ENCODE assay signal across 1 cellular context in the genomic region with DNA sequence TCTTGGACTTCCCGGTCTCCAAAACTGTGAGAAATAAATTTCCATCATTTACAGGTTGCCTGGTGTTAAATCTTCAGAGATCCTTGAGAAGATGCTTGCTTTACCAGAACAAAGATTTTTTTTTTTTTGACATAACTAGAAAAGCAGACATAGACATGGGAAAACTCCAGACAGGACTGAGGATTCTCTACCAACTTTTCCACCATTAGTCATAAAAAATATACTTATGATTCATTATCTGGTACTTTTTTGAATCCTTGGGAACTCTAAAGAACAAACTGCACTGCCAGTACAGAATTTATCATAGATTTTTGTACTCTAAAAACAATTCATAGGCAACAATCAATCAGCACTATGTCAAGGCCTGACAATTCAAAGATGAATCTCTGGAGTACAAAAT.
TF ChIP-seq lines count a peak whose summit lies in the region.

No MANE protein-coding gene starts in this region.

TF ChIP-seq in IMR-90, 13 proteins besides CTCF, POLR2A, EP300 and RAD21 (continued from another document):
- no peak for TF ChIP-seq SMC3 (IDR thresholded peaks at IDR 0.05; ENCODE audit: low read depth, low read length)
- no peak for TF ChIP-seq NFE2L2 (IDR thresholded peaks at IDR 0.05; ENCODE audit: low read depth, low read length)
- no peak for TF ChIP-seq FOS (IDR thresholded peaks at IDR 0.05; ENCODE audit: low read depth, low read length)
- no peak for TF ChIP-seq RCOR1 (IDR thresholded peaks at IDR 0.05; ENCODE audit: insufficient replicate concordance, low read length)
- TF ChIP-seq RFX5 (IDR thresholded peaks at IDR 0.05; ENCODE audit: low read depth, low read length), result no peak
- TF ChIP-seq, protein P1, sequence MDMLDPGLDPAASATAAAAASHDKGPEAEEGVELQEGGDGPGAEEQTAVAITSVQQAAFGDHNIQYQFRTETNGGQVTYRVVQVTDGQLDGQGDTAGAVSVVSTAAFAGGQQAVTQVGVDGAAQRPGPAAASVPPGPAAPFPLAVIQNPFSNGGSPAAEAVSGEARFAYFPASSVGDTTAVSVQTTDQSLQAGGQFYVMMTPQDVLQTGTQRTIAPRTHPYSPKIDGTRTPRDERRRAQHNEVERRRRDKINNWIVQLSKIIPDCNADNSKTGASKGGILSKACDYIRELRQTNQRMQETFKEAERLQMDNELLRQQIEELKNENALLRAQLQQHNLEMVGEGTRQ (IDR thresholded peaks at IDR 0.05; ENCODE audit: low read depth, low read length), result no peak
- no peak for TF ChIP-seq CEBPB (IDR thresholded peaks at IDR 0.05; ENCODE audit: low read depth, low read length)
- TF ChIP-seq MAFK (IDR thresholded peaks at IDR 0.05; ENCODE audit: low read depth, low read length), result no peak
- TF ChIP-seq MAZ (IDR thresholded peaks at IDR 0.05; ENCODE audit: borderline replicate concordance, low read depth, low read length), result no peak
TF ChIP-seq in IMR-90: peak in this region for 0.
